ENCODE assay signal across 20 cellular contexts in genomic region chr11:75200531-75200930, GRCh38. TPM values are rescaled to one million over a fixed set of nuclear protein-coding genes. Genes with fewer than 3 reads are reported as not detected.
"Had no signal": no experiment of that assay in that cellular context is flagged by ENCODE, and none has a peak within 500 bp of the region (broad histone marks: within the 10 kb centered on the region; RNA-seq: fewer than 3 reads in every experiment).

No MANE protein-coding gene starts in this region.

- H3K9me3 Mint-ChIP-seq: IgD-negative memory B cell had no signal

- DNase-seq: MV-4-11; NCI-H1048; NCI-H1105; NCI-H1436 treated with DMSO at 0.1 percent for 48 hours; NCI-H1694; NCI-H187 treated with DMSO at 0.1 percent for 48 hours; NCI-H2171 treated with DMSO at 0.1 percent for 48 hours; NCI-H345; NCI-H446 treated with DMSO at 0.1 percent for 48 hours; NCI-H526; NCI-H82; NK-92 treated with Interleukin-12 subunit alpha and Interleukin-12 subunit beta, amount 100 ng/mL, for 24 hours; RPMI8226; SK-N-SH had no signal

- H3K4me1 Mint-ChIP-seq: IgD-negative memory B cell had no signal

- H3K9me3 ChIP-seq: SK-N-SH had no signal

- H3K4me3 Mint-ChIP-seq: IgD-negative memory B cell had no signal

- H3K36me3 Mint-ChIP-seq: IgD-negative memory B cell had no signal

- H3K27me3 Mint-ChIP-seq: IgD-negative memory B cell had no signal

- H3K4me2 ChIP-seq: KMS-11, SK-N-SH had no signal

- H3K27ac Mint-ChIP-seq: IgD-negative memory B cell had no signal

- H3K4me3 ChIP-seq: K562 had no signal

- H3K27ac ChIP-seq: HL-60, KMS-11 had no signal

RNA-seq across cellular contexts. Expression of gene TPBGL, which starts 40.0 kb away (rescaled TPM):
- total RNA-seq: LHCN-M2, MCF 10A had no signal

RNA-seq across cellular contexts. Expression of gene SLCO2B1, which starts 49.6 kb away (rescaled TPM):
- total RNA-seq: LHCN-M2, MCF 10A had no signal
